In genomic region chr11:17936790-17937189, GRCh38 we compare ENCODE assay signal across 3 cellular contexts.
TF ChIP-seq lines count a peak whose summit lies in the region.

No MANE protein-coding gene starts in this region.

TF ChIP-seq in A549, 52 proteins besides CTCF, POLR2A, EP300 and RAD21 (continued from another document):
- TF ChIP-seq, protein P1, sequence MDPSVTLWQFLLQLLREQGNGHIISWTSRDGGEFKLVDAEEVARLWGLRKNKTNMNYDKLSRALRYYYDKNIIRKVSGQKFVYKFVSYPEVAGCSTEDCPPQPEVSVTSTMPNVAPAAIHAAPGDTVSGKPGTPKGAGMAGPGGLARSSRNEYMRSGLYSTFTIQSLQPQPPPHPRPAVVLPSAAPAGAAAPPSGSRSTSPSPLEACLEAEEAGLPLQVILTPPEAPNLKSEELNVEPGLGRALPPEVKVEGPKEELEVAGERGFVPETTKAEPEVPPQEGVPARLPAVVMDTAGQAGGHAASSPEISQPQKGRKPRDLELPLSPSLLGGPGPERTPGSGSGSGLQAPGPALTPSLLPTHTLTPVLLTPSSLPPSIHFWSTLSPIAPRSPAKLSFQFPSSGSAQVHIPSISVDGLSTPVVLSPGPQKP (IDR thresholded peaks at IDR 0.05; ENCODE audit: low read depth, low read length), result no peak
- TF ChIP-seq HOXA7 (CRISPR knock-in tag; IDR thresholded peaks at IDR 0.05), result no peak

TF ChIP-seq in IMR-90, 13 proteins besides CTCF, POLR2A, EP300 and RAD21 (continued from another document):
- TF ChIP-seq MAZ (IDR thresholded peaks at IDR 0.05; ENCODE audit: borderline replicate concordance, low read depth, low read length), result no peak

TF ChIP-seq in K562, 482 proteins besides CTCF, POLR2A, EP300 and RAD21:
- TF ChIP-seq MBD1 (CRISPR knock-in tag; IDR thresholded peaks at IDR 0.05), result no peak
- no peak for TF ChIP-seq TAL1 (IDR thresholded peaks at IDR 0.05)
- no peak for TF ChIP-seq COPS2 (conservative IDR thresholded peaks at IDR 0.05)
- TF ChIP-seq MAFK (IDR thresholded peaks at IDR 0.05; ENCODE audit: low read length), result peak; percentile 38; the same call in 1 of the 2 replicates
- peak; percentile 30; the same call in 1 of the 2 replicates for TF ChIP-seq MAFF (IDR thresholded peaks at IDR 0.05; ENCODE audit: low read length)
- peak; percentile 16; the same call in 1 of the 2 replicates for TF ChIP-seq C11orf30 (IDR thresholded peaks at IDR 0.05; ENCODE audit: low read depth)
- peak; percentile 51; the same call in 1 of the 2 replicates for TF ChIP-seq ZNF316 (IDR thresholded peaks at IDR 0.05)
- no peak for TF ChIP-seq XRCC3 (IDR thresholded peaks at IDR 0.05)
- TF ChIP-seq, protein P2, sequence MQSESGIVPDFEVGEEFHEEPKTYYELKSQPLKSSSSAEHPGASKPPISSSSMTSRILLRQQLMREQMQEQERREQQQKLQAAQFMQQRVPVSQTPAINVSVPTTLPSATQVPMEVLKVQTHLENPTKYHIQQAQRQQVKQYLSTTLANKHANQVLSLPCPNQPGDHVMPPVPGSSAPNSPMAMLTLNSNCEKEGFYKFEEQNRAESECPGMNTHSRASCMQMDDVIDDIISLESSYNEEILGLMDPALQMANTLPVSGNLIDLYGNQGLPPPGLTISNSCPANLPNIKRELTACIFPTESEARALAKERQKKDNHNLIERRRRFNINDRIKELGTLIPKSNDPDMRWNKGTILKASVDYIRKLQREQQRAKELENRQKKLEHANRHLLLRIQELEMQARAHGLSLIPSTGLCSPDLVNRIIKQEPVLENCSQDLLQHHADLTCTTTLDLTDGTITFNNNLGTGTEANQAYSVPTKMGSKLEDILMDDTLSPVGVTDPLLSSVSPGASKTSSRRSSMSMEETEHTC (IDR thresholded peaks at IDR 0.05), result no peak
TF ChIP-seq in K562: peak in this region for 4.
